8 cellular contexts compared by ENCODE assay signal in genomic region chr15:61051570-61052031, GRCh38.
A peak's percentile ranks its signal among the peaks of the same experiment; 100 is the strongest.
DNase-seq lines count a peak whose midpoint lies in the region; ATAC-seq, FAIRE-seq and TF ChIP-seq lines count a peak whose summit lies in the region.

No MANE protein-coding gene starts in this region.

- TF ChIP-seq CTCF in A549 (IDR thresholded peaks at IDR 0.05) (peak; percentile 29; the same call in 2 of the 3 replicates), ascending aorta (IDR thresholded peaks at IDR 0.05) (peak; percentile 46 to 66 (median 52))

- intact Hi-C loops in ascending aorta (cut with DNase I), result loop anchor here (2.0 kb wide), 1 partner anchor 465 kb away; no protein-coding TSS in a partner anchor

- CTCF ChIA-PET in A549 (lab: Yijun Ruan, JAX), result interaction anchor here (0.8 to 2.4 kb wide), 8 partner anchors 9 to 782 kb away, joined by 3 to 7 read pairs (median 4); no protein-coding TSS in a partner anchor

- TF ChIP-seq EP300 in A549 (IDR thresholded peaks at IDR 0.05), result no peak

- POLR2A ChIA-PET in A549 (lab: Yijun Ruan, JAX), result no interaction called here

- peak; percentile 49 to 58 for TF ChIP-seq RAD21 in A549 (conservative IDR thresholded peaks at IDR 0.05 in 1 of 2, IDR thresholded peaks at IDR 0.05 in 1 of 2)

- 14% methylated on average over 4 of the region's 4 CpGs for WGBS in A549 (ENCODE audit: missing lambda C conversion rate)

- H3K4me3 ChIP-seq in A549 (no peak overlapping the region), ascending aorta (no peak overlapping the region), iPS-20b (ENCODE audit: low read length) (no peak overlapping the region), stomach smooth muscle (ENCODE audit: low read length in 2 of 2) (peak overlapping the region in 1 of 2 donors; percentile 54)

- H3K9me3 ChIP-seq in A549 (no peaks in the 10 kb centered on the region), ascending aorta (no peaks in the 10 kb centered on the region), iPS-20b (ENCODE audit: insufficient read depth, low read depth, low read length) (no peaks in the 10 kb centered on the region), stomach smooth muscle (ENCODE audit: control insufficient read depth in 2 of 2, low read length in 2 of 2) (no peaks in the 10 kb centered on the region)

- no peaks in the 10 kb centered on the region for H3K27me3 ChIP-seq in ascending aorta
- no peaks in the 10 kb centered on the region for H3K27me3 ChIP-seq in iPS-20b (ENCODE audit: insufficient read depth, low read length)
- no peaks in the 10 kb centered on the region for H3K27me3 ChIP-seq in stomach smooth muscle (ENCODE audit: control insufficient read depth in 1 of 2, insufficient read depth in 2 of 2, low read length in 2 of 2)

- ATAC-seq in A549 (peak; percentile 91 to 93), HG03097 (IDR thresholded peaks at IDR 0.05; ENCODE audit: low FRiP score, unreplicated experiment) (no peak), GM21717 (IDR thresholded peaks at IDR 0.05; ENCODE audit: unreplicated experiment) (no peak), HG02938 (IDR thresholded peaks at IDR 0.05; ENCODE audit: unreplicated experiment) (no peak)

- FAIRE-seq in A549 (lab: Jason Lieb, UNC), result peak; percentile 80

- TF ChIP-seq POLR2A in A549 (IDR thresholded peaks at IDR 0.05; ENCODE audit: low read length), result no peak

- H3K36me3 ChIP-seq in ascending aorta (no peaks in the 10 kb centered on the region), iPS-20b (ENCODE audit: insufficient read depth, low read depth, low read length) (no peaks in the 10 kb centered on the region), stomach smooth muscle (ENCODE audit: control insufficient read depth in 2 of 2, insufficient read depth in 2 of 2, low read length in 2 of 2) (no peaks in the 10 kb centered on the region)

- peak; percentile 15 to 39 for DNase-seq in A549 (ENCODE audit: low read depth in 1 of 2, low spot score in 1 of 2)
- DNase-seq in HS-27A (ENCODE audit: low read depth), result peak; percentile 67
- DNase-seq in ascending aorta (ENCODE audit: low spot score in 2 of 2), result no peak

- H3K4me1 ChIP-seq in A549 (0 out of 3 replicates have a peak, but pooled peaks cover 4% of the 10 kb centered on the region), ascending aorta (peaks cover 0 to 6% of the 10 kb centered on the region in 2 donors), iPS-20b (ENCODE audit: insufficient read depth, low read length) (peaks cover 16% of the 10 kb centered on the region; the same call in 1 of the 2 replicates), stomach smooth muscle (ENCODE audit: control insufficient read depth, insufficient read depth, low read length) (peaks cover 24% of the 10 kb centered on the region)

- H3K27ac ChIP-seq in A549 (no peak overlapping the region), ascending aorta (no peak overlapping the region), iPS-20b (ENCODE audit: low read length) (no peak overlapping the region), stomach smooth muscle (ENCODE audit: low read length) (peak overlapping the region; percentile 49)

- peak overlapping the region; percentile 45; the same call in 1 of the 2 replicates for H3K9ac ChIP-seq in iPS-20b (ENCODE audit: low read depth, low read length)
- no peak overlapping the region for H3K9ac ChIP-seq in stomach smooth muscle (ENCODE audit: low read length in 2 of 2)

- H3K4me2 ChIP-seq in A549, result no peak overlapping the region

TF ChIP-seq in A549, 52 proteins besides CTCF, POLR2A, EP300 and RAD21:
- no peak for TF ChIP-seq ESRRA (IDR thresholded peaks at IDR 0.05; ENCODE audit: borderline replicate concordance, low read length)
- no peak for TF ChIP-seq BCL3 (IDR thresholded peaks at IDR 0.05)
- no peak for TF ChIP-seq KDM1A (IDR thresholded peaks at IDR 0.05; ENCODE audit: low read depth)
- TF ChIP-seq FOSL2 (IDR thresholded peaks at IDR 0.05), result no peak
- TF ChIP-seq FOSL2 (CRISPR knock-in tag; IDR thresholded peaks at IDR 0.05), result no peak
- TF ChIP-seq SMC3 (IDR thresholded peaks at IDR 0.05), result peak; percentile 26; the same call in 2 of the 3 replicates
- no peak for TF ChIP-seq KDM5A (IDR thresholded peaks at IDR 0.05)
TF ChIP-seq in A549: peak in this region for 1.

Comparison
In these comparisons a context has a peak if more than half of its experiments do, and no peak if none do; other contexts are left out.
1. ATAC-seq: peak in A549 (2 of 2); none in HG03097 (single experiment), GM21717 (single experiment) and HG02938 (single experiment).
2. DNase-seq: peak in A549 (2 of 2) and HS-27A (single experiment); none in ascending aorta (0 of 2).